ENCODE assay signal across 16 cellular contexts in the genomic region with DNA sequence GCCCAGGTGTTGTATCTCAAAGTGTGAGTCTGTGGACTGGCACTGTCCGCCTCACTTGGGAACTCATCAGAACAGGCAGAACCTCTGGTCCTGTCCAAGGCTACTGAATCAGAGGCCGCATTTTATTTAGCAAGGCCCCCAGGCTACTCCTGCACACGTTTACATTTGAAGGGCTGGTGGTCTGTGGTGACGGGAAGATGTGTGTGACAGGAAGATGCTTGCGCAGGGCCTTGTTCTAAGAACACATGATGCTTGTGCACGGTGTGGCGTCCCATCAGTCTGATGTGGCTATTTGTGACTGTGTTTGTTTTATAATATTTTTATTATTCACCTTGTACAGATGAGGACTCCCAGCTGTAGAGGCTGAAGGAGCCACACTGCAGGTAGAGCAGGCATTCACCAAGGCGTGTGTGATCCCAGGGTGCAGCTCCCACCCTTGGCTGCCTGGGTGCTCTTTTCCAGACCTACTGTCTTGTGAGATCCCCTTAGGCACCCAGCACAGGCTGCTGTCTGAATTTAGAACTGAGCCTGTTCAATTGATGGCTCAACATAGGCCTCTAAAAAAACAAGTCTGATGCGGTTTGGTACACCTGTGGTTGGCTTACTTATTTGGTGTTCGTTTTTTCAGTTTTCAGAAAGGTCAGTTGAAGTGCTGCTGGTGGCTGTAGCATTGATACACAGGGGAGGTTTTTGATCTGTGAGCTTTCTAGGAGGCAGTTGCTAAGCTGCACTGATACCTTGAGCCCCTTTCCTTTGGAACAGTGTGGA. TPM values are rescaled to one million over a fixed set of nuclear protein-coding genes. Genes with fewer than 3 reads are reported as not detected.
DNase-seq lines count a peak whose midpoint lies in the region; ATAC-seq and TF ChIP-seq lines count a peak whose summit lies in the region.
"Had no signal": no experiment of that assay in that cellular context is flagged by ENCODE, and none has a peak within 500 bp of the region (broad histone marks: within the 10 kb centered on the region; RNA-seq: fewer than 3 reads in every experiment).

No MANE protein-coding gene starts in this region.

- no peaks in the 10 kb centered on the region for H4K20me1 ChIP-seq in BLaER1

- H3K4me3 Mint-ChIP-seq in activated CD8-positive, alpha-beta T cell treated with anti-CD3 and anti-CD28 coated beads, Interleukin-2, amount 10 ng/mL, durations not matched to agents 7 days and 5 days: no peak overlapping the region
- H3K4me3 Mint-ChIP-seq: stimulated activated naive CD8-positive, alpha-beta T cell treated with anti-CD3 and anti-CD28 coated beads, Interleukin-15, Interleukin-2, amounts not matched to agents 100 ng/mL and 50 ng/mL, for 24 hours had no signal

- POLR2A ChIA-PET in activated CD8-positive, alpha-beta T cell treated with anti-CD3 and anti-CD28 coated beads, Interleukin-2, amount 10 ng/mL, durations not matched to agents 7 days and 5 days (lab: Charles Lee): no interaction called here

- H3K27me3 Mint-ChIP-seq in activated CD8-positive, alpha-beta T cell treated with anti-CD3 and anti-CD28 coated beads, Interleukin-2, amount 10 ng/mL, durations not matched to agents 7 days and 5 days (ENCODE audit: low read depth): no peaks in the 10 kb centered on the region
- H3K27me3 Mint-ChIP-seq: naive B cell; stimulated activated naive CD8-positive, alpha-beta T cell treated with anti-CD3 and anti-CD28 coated beads, Interleukin-15, Interleukin-2, amounts not matched to agents 100 ng/mL and 50 ng/mL, for 24 hours had no signal

- H3K36me3 ChIP-seq in BLaER1 (peaks cover 43% of the 10 kb centered on the region), Peyer's patch (peaks cover 0 to 22% (median 0%) of the 10 kb centered on the region in 3 donors)
- H3K36me3 ChIP-seq: colonic mucosa, prostate gland, uterus had no signal

- CTCF ChIA-PET in activated CD8-positive, alpha-beta T cell treated with anti-CD3 and anti-CD28 coated beads, Interleukin-2, amount 10 ng/mL, durations not matched to agents 7 days and 5 days (lab: Charles Lee): no interaction called here

- H3K4me1 ChIP-seq in BLaER1 (peaks cover 38% of the 10 kb centered on the region), Peyer's patch (peaks cover 0 to 32% (median 0%) of the 10 kb centered on the region in 4 donors)
- H3K4me1 ChIP-seq: colonic mucosa, prostate gland, uterus had no signal

- H3K9ac ChIP-seq in BLaER1: no peak overlapping the region

- peaks cover 2% of the 10 kb centered on the region for H3K36me3 Mint-ChIP-seq in activated CD8-positive, alpha-beta T cell treated with anti-CD3 and anti-CD28 coated beads, Interleukin-2, amount 10 ng/mL, durations not matched to agents 7 days and 5 days (ENCODE audit: low read depth)
- H3K36me3 Mint-ChIP-seq: naive B cell had no signal

- H3K27ac ChIP-seq in BLaER1 (no peak overlapping the region), Peyer's patch (peak overlapping the region in 2 of 4 donors; percentile 9 to 22)
- H3K27ac ChIP-seq: colonic mucosa, gastroesophageal sphincter, prostate gland, SJSA1, uterus had no signal

- peak overlapping the region; percentile 0 for H3K27ac Mint-ChIP-seq in activated CD8-positive, alpha-beta T cell treated with anti-CD3 and anti-CD28 coated beads, Interleukin-2, amount 10 ng/mL, durations not matched to agents 7 days and 5 days
- H3K27ac Mint-ChIP-seq: stimulated activated naive CD8-positive, alpha-beta T cell treated with anti-CD3 and anti-CD28 coated beads, Interleukin-15, Interleukin-2, amounts not matched to agents 100 ng/mL and 50 ng/mL, for 24 hours had no signal

- ATAC-seq in HG02678 (IDR thresholded peaks at IDR 0.05; ENCODE audit: unreplicated experiment) (peak; percentile 40), GM18873 (IDR thresholded peaks at IDR 0.05; ENCODE audit: low FRiP score, unreplicated experiment) (no peak), HG03354 (IDR thresholded peaks at IDR 0.05; ENCODE audit: poor library complexity, severe bottlenecking, unreplicated experiment) (no peak)
- no peak for ATAC-seq in activated CD8-positive, alpha-beta T cell treated with anti-CD3 and anti-CD28 coated beads, Interleukin-2, amount 10 ng/mL, durations not matched to agents 7 days and 5 days
- ATAC-seq: gastroesophageal sphincter had no signal

- H3K4me3 ChIP-seq in BLaER1 (no peak overlapping the region), Peyer's patch (no peak overlapping the region)
- H3K4me3 ChIP-seq: colonic mucosa, gastroesophageal sphincter, prostate gland, SJSA1, uterus had no signal

- no peaks in the 10 kb centered on the region for H3K27me3 ChIP-seq in BLaER1
- no peaks in the 10 kb centered on the region for H3K27me3 ChIP-seq in Peyer's patch
- H3K27me3 ChIP-seq: colonic mucosa, gastroesophageal sphincter, SJSA1, uterus had no signal

- TF ChIP-seq CTCF in GM13977 (IDR thresholded peaks at IDR 0.05; ENCODE audit: extremely low read depth, insufficient read depth, missing control alignments) (no peak), Peyer's patch (IDR thresholded peaks at IDR 0.05) (no peak)

- H3K9me3 ChIP-seq in BLaER1 (no peaks in the 10 kb centered on the region), Peyer's patch (no peaks in the 10 kb centered on the region)
- H3K9me3 ChIP-seq: colonic mucosa, gastroesophageal sphincter, prostate gland, SJSA1, uterus had no signal

- peaks cover 37% of the 10 kb centered on the region for H3K4me1 Mint-ChIP-seq in activated CD8-positive, alpha-beta T cell treated with anti-CD3 and anti-CD28 coated beads, Interleukin-2, amount 10 ng/mL, durations not matched to agents 7 days and 5 days (ENCODE audit: low read depth)

- in situ Hi-C loops in GM13977 (cut with MboI; ENCODE audit: low pct_unique_long_range_greater_than_20kb, low sequenced_read_pairs, unreplicated experiment): no loop called here

- no peaks in the 10 kb centered on the region for H3K9me3 Mint-ChIP-seq in activated CD8-positive, alpha-beta T cell treated with anti-CD3 and anti-CD28 coated beads, Interleukin-2, amount 10 ng/mL, durations not matched to agents 7 days and 5 days (ENCODE audit: insufficient read depth)
- H3K9me3 Mint-ChIP-seq: naive B cell; stimulated activated naive CD8-positive, alpha-beta T cell treated with anti-CD3 and anti-CD28 coated beads, Interleukin-15, Interleukin-2, amounts not matched to agents 100 ng/mL and 50 ng/mL, for 24 hours had no signal

- H3K4me2 ChIP-seq in BLaER1: peak overlapping the region; percentile 56

- TF ChIP-seq POLR2A in Peyer's patch (IDR thresholded peaks at IDR 0.05): no peak

- DNase-seq in GM13977 (ENCODE audit: low spot score): peak; percentile 46
- peak; percentile 31 for DNase-seq in activated CD8-positive, alpha-beta T cell treated with anti-CD3 and anti-CD28 coated beads, Interleukin-2, amount 10 ng/mL, durations not matched to agents 7 days and 5 days
- DNase-seq in NK-92 treated with Interleukin-12 subunit alpha and Interleukin-12 subunit beta, amount 100 ng/mL, for 24 hours (lab: John Stamatoyannopoulos, UW): no peak
- no peak for DNase-seq in Peyer's patch
- DNase-seq: activated gamma-delta T cell, colonic mucosa, naive B cell, uterus had no signal

RNA-seq across cellular contexts. Expression of a gene that starts 3.1 kb away (rescaled TPM):
- 10 to 100 TPM; 13.4 to 13.5 TPM for total RNA-seq in activated CD8-positive, alpha-beta T cell treated with anti-CD3 and anti-CD28 coated beads, Interleukin-2, amount 10 ng/mL, durations not matched to agents 7 days and 5 days
- 10 to 100 TPM; 19.0 to 92.8 (median 75.5) TPM for total RNA-seq in Peyer's patch

RNA-seq across cellular contexts. Expression of a gene that starts 21.5 kb away (rescaled TPM):
- total RNA-seq in activated CD8-positive, alpha-beta T cell treated with anti-CD3 and anti-CD28 coated beads, Interleukin-2, amount 10 ng/mL, durations not matched to agents 7 days and 5 days: 10 to 100 TPM; 35.6 to 37.3 TPM
- total RNA-seq in Peyer's patch: 10 to 100 TPM; 12.4 to 26.8 (median 18.9) TPM

Comparison
In these comparisons a context has a peak if more than half of its experiments do, and no peak if none do; other contexts are left out.
1. DNase-seq: peak in GM13977 (single experiment) and activated CD8-positive, alpha-beta T cell treated with anti-CD3 and anti-CD28 coated beads, Interleukin-2, amount 10 ng/mL, durations not matched to agents 7 days and 5 days (single experiment); none in NK-92 treated with Interleukin-12 subunit alpha and Interleukin-12 subunit beta, amount 100 ng/mL, for 24 hours (single experiment) and Peyer's patch (0 of 3).